Comparison of ENCODE assay signal across 11 cellular contexts in genomic region chr14:35783699-35784098, GRCh38.
"Had no signal": no experiment of that assay in that cellular context is flagged by ENCODE, and none has a peak within 500 bp of the region (broad histone marks: within the 10 kb centered on the region; RNA-seq: fewer than 3 reads in every experiment).

No MANE protein-coding gene starts in this region.

- H3K36me3 ChIP-seq: HAP-1 had no signal

- H3K4me3 Mint-ChIP-seq: GM23338, H9, HFFc6 had no signal

- H3K27ac Mint-ChIP-seq: GM23338, H9, HFFc6 had no signal

- H2AFZ ChIP-seq: GM23248, GM23338 had no signal

- H3K9me3 ChIP-seq: HAP-1 had no signal

- FAIRE-seq: H1, H54 had no signal

- H3K4me3 ChIP-seq: GM23248, GM23338, HAP-1 had no signal

- DNase-seq: GM23248, GOT3, H7, H9, HCEC 1CT, HFFc6 had no signal

- H3K4me1 Mint-ChIP-seq: GM23338, H9 had no signal

- H3K4me1 ChIP-seq: HAP-1 had no signal

- H3K9ac ChIP-seq: GM23248 had no signal

- H3K27ac ChIP-seq: GM23248 had no signal

- H3K4me2 ChIP-seq: GM23338 had no signal

- ATAC-seq: GM23338, HCT116 had no signal
